In the genomic region with DNA sequence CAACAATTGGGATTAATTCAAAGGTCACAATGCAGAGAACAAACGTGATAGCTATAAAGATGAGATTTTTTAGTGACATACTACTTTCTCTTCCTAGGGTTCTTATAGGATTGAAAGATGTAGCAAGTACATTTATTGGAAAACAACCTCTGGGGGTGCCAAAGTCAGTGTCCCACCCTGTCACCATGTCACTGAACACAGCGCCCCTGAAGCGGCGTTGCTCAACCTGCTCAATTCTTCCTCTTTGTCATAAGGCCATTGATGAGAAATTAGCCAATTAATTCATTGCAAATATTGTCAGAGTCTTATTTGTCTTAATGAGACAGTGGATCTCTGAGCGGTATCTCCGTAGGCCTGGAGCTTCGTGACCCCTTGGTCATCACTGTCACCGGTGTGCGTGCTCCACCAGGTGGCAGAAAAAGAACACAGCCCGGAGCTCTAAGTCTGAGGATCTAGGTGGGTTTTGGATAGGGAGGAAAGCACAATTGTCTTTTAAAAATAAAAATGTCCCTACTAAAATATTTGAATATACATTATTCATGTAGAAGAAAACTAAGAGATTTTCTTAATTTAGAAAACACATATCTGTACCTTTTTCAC, we compare ENCODE assay signal across 13 cellular contexts.
DNase-seq lines count a peak whose midpoint lies in the region; ATAC-seq and TF ChIP-seq lines count a peak whose summit lies in the region.
"Had no signal": no experiment of that assay in that cellular context is flagged by ENCODE, and none has a peak within 500 bp of the region (broad histone marks: within the 10 kb centered on the region; RNA-seq: fewer than 3 reads in every experiment).

No MANE protein-coding gene starts in this region.

- H3K27ac ChIP-seq in 22Rv1 (no peak overlapping the region), H9 (ENCODE audit: insufficient read length, low read depth, low read length) (no peak overlapping the region), PC-3 (ENCODE audit: low read length) (no peak overlapping the region)
- H3K27ac ChIP-seq: vagina had no signal

- H3K18ac ChIP-seq in H9 (ENCODE audit: insufficient read length, low read depth, low read length) = no peak overlapping the region

- peak overlapping the region in 1 of 3 experiments; percentile 8; a peak in 1 of 7 replicates for H3K27ac Mint-ChIP-seq in H9
- H3K27ac Mint-ChIP-seq in T-cell = no peak overlapping the region
- H3K27ac Mint-ChIP-seq: activated T-helper 2 cell treated with anti-CD3 and anti-CD28 coated beads, Interferon-gamma antibody, Interleukin-2, Interleukin-4, amounts not matched to agents 10 μg/mL and 5 μg/mL and 100 μg/mL, durations not matched to agents 14 hours and 24 hours and 36 hours had no signal

- H3K4me1 ChIP-seq in H9 (ENCODE audit: insufficient read depth, low read length) (peaks cover 1% of the 10 kb centered on the region; the same call in 1 of the 2 replicates), PC-3 (ENCODE audit: insufficient read depth, low read length) (no peaks in the 10 kb centered on the region)
- H3K4me1 ChIP-seq: vagina had no signal

- H4K8ac ChIP-seq in H9 (replicated peaks; ENCODE audit: insufficient read length, low read depth, low read length) = no peak overlapping the region

- H3K9ac ChIP-seq in H9 (ENCODE audit: extremely low read depth, insufficient read length, low read length) (no peak overlapping the region), PC-3 (ENCODE audit: low read length) (no peak overlapping the region)

- no peak overlapping the region for H2BK12ac ChIP-seq in H9 (ENCODE audit: insufficient read length, low read depth, low read length)

- H3K4me2 ChIP-seq in H9 (ENCODE audit: insufficient read depth, insufficient read length, low read length) = no peak overlapping the region
- H3K4me2 ChIP-seq in PC-3 (ENCODE audit: low read length) = no peak overlapping the region

- peaks cover 3 to 10% of the 10 kb centered on the region in 2 experiments for H3K9me3 Mint-ChIP-seq in H9
- H3K9me3 Mint-ChIP-seq in T-cell = peaks cover 4 to 9% (median 5%) of the 10 kb centered on the region in 3 donors

- no peak overlapping the region for H2AK5ac ChIP-seq in H9 (ENCODE audit: insufficient read length, low read length)

- H4K20me1 ChIP-seq in H9 (ENCODE audit: control insufficient read depth, insufficient read depth, insufficient read length) (no peaks in the 10 kb centered on the region), PC-3 (ENCODE audit: low read length) (no peaks in the 10 kb centered on the region)

- ATAC-seq in PC-3 = no peak
- ATAC-seq in T-cell (replicated peaks in 1 of 4) = no peak
- no peak for ATAC-seq in HG03442 (IDR thresholded peaks at IDR 0.05; ENCODE audit: unreplicated experiment)
- ATAC-seq: esophagus mucosa had no signal

- POLR2A ChIA-PET in PC-3 (lab: Charles Lee; ENCODE audit: unreplicated experiment) (no interaction called here), T-cell (lab: Charles Lee) (no interaction called here)

- H3K56ac ChIP-seq in H9 (ENCODE audit: insufficient read length, low read depth, low read length) = no peak overlapping the region

- H3K27me3 ChIP-seq in H9 (ENCODE audit: insufficient read depth, low read length) (no peaks in the 10 kb centered on the region), PC-3 (ENCODE audit: low read length) (no peaks in the 10 kb centered on the region)
- H3K27me3 ChIP-seq: vagina had no signal

- no peaks in the 10 kb centered on the region for H3K79me2 ChIP-seq in H9 (ENCODE audit: insufficient read depth, low read length)
- no peaks in the 10 kb centered on the region for H3K79me2 ChIP-seq in PC-3 (ENCODE audit: low read length)

- H3K27me3 Mint-ChIP-seq in H9 (ENCODE audit: low read depth) (no peaks in the 10 kb centered on the region), T-cell (peaks cover 0 to 2% of the 10 kb centered on the region in 2 donors)

- H3K4me1 Mint-ChIP-seq in H9 (peaks cover 10 to 14% of the 10 kb centered on the region in 2 experiments), T-cell (no peaks in the 10 kb centered on the region)

- H2BK20ac ChIP-seq in H9 (ENCODE audit: low read depth, low read length, poor library complexity, severe bottlenecking) = no peak overlapping the region

- H3F3A ChIP-seq in PC-3 (ENCODE audit: low read length, unreplicated experiment) = no peaks in the 10 kb centered on the region

- H3K36me3 ChIP-seq in PC-3 (ENCODE audit: low read depth, low read length) = no peaks in the 10 kb centered on the region
- H3K36me3 ChIP-seq: vagina had no signal

- no peak overlapping the region for H3K4me3 ChIP-seq in PC-3 (ENCODE audit: low read length)
- H3K4me3 ChIP-seq: vagina had no signal

- H3K9me3 ChIP-seq in H9 (ENCODE audit: control insufficient read depth, low read depth, low read length) (no peaks in the 10 kb centered on the region), PC-3 (ENCODE audit: low read length) (no peaks in the 10 kb centered on the region)
- H3K9me3 ChIP-seq: vagina had no signal

- H2BK15ac ChIP-seq in H9 (ENCODE audit: low read depth, low read length) = no peak overlapping the region

- H2AFZ ChIP-seq in H9 (ENCODE audit: low read length) (no peak overlapping the region), PC-3 (ENCODE audit: low read length) (no peak overlapping the region)

- no peak overlapping the region for H4K5ac ChIP-seq in H9 (ENCODE audit: insufficient read length, low read depth, low read length)

- no CpG with 5 or more reads among the region's 10 CpGs for WGBS in H9 (ENCODE audit: extremely low coverage, insufficient read length, low lambda C conversion rate)

- H3K36me3 Mint-ChIP-seq in H9 (ENCODE audit: insufficient read depth in 1 of 3, low read depth in 3 of 3) (peaks cover 2 to 9% (median 4%) of the 10 kb centered on the region in 3 experiments; a peak in 6 of 7 replicates), T-cell (no peaks in the 10 kb centered on the region)

- H2BK5ac ChIP-seq in H9 (ENCODE audit: insufficient read length, low read length) = no peak overlapping the region

- no peak overlapping the region for H4K91ac ChIP-seq in H9 (ENCODE audit: insufficient read length, low read depth, low read length)

- no peak overlapping the region for H3K23ac ChIP-seq in H9 (ENCODE audit: insufficient read length, low read depth, low read length)

- H3K4me3 Mint-ChIP-seq in H9 = no peak overlapping the region
- H3K4me3 Mint-ChIP-seq in T-cell = no peak overlapping the region

- no peak overlapping the region for H3K4ac ChIP-seq in H9 (ENCODE audit: low read depth, low read length)

- TF ChIP-seq CTCF in 22Rv1 (IDR thresholded peaks at IDR 0.05) (peak; percentile 62), H9 (conservative IDR thresholded peaks at IDR 0.05) (peak; percentile 76), PC-3 (conservative IDR thresholded peaks at IDR 0.05; ENCODE audit: low read depth, low read length) (peak; percentile 27; the same call in 1 of the 2 replicates)

- H3K9me2 ChIP-seq in PC-3 (replicated peaks; ENCODE audit: low read length) = no peaks in the 10 kb centered on the region

- BruUV-seq in PC-3 (replicated peaks; lab: Mats Ljungman, UMichigan) = no TSS peak

- no peaks in the 10 kb centered on the region for H3K23me2 ChIP-seq in H9 (ENCODE audit: insufficient read length, low read depth, low read length, poor library complexity, severe bottlenecking)

- CTCF ChIA-PET in PC-3 (lab: Charles Lee) (no interaction called here), T-cell (lab: Charles Lee) (no interaction called here)

- no peak overlapping the region for H2BK120ac ChIP-seq in H9 (ENCODE audit: low read depth, low read length, poor library complexity, severe bottlenecking)

- no peak overlapping the region for H3T11ph ChIP-seq in H9 (ENCODE audit: low read length)

- no peaks in the 10 kb centered on the region for H3K79me1 ChIP-seq in H9 (ENCODE audit: insufficient read depth, low read depth, low read length, poor library complexity, severe bottlenecking)

- H3K14ac ChIP-seq in H9 (ENCODE audit: insufficient read depth, low read length) = no peak overlapping the region

- peak; percentile 45 for DNase-seq in H9
- DNase-seq in PC-3 = no peak
- DNase-seq in inferior parietal cortex (ENCODE audit: extremely low spot score) = peak; percentile 62
- no peak for DNase-seq in T-helper 1 cell
- no peak for DNase-seq in T-cell
- DNase-seq in RKO (ENCODE audit: low spot score) = no peak
- DNase-seq: activated CD4-positive, alpha-beta T cell treated with anti-CD3 and anti-CD28 coated beads for 1 hour; NCI-H2171 treated with DMSO at 0.1 percent for 48 hours had no signal

- intact Hi-C loops in PC-3 (cut with micrococcal nuclease) = no loop called here

Comparison
In these comparisons a context has a peak if more than half of its experiments do, and no peak if none do; other contexts are left out.
1. DNase-seq: peak in H9 (single experiment) and inferior parietal cortex (single experiment); none in PC-3 (single experiment), T-helper 1 cell (0 of 5), T-cell (0 of 34) and RKO (single experiment).
2. Peak in every context shown above with its lines, with median percentiles within 50 percentile points of each other: CTCF ChIP-seq.